ENCODE assay signal across 1 cellular context in genomic region chr19:48295458-48295857, GRCh38.
TF ChIP-seq lines count a peak whose summit lies in the region.

No MANE protein-coding gene starts in this region.

TF ChIP-seq in HepG2, 621 proteins besides CTCF, POLR2A, EP300 and RAD21 (continued from another document):
- TF ChIP-seq PAXIP1 (CRISPR knock-in tag; conservative IDR thresholded peaks at IDR 0.05): peak; percentile 39; the same call in 1 of the 2 replicates
- 0 out of 2 replicates have a peak, but pooled peaks have one; percentile 15 for TF ChIP-seq HOXA3 (CRISPR knock-in tag; IDR thresholded peaks at IDR 0.05)
- 0 out of 2 replicates have a peak, but pooled peaks have one; percentile 29 for TF ChIP-seq ZMYM3 (CRISPR knock-in tag; IDR thresholded peaks at IDR 0.05)
- TF ChIP-seq SALL1 (CRISPR knock-in tag; IDR thresholded peaks at IDR 0.05): peak; percentile 33; the same call in 1 of the 2 replicates
- TF ChIP-seq CREM (IDR thresholded peaks at IDR 0.05): peak; percentile 16; the same call in 1 of the 2 replicates
- no peak for TF ChIP-seq CREM (CRISPR knock-in tag; IDR thresholded peaks at IDR 0.05)
- peak; percentile 60 for TF ChIP-seq ARID5B (CRISPR knock-in tag; IDR thresholded peaks at IDR 0.05)
- TF ChIP-seq ZNF574 (CRISPR knock-in tag; IDR thresholded peaks at IDR 0.05): peak; percentile 13; the same call in 1 of the 2 replicates
- TF ChIP-seq HDAC2 (CRISPR knock-in tag; IDR thresholded peaks at IDR 0.05): peak; percentile 46; the same call in 1 of the 2 replicates
- TF ChIP-seq NR0B2 (CRISPR knock-in tag; IDR thresholded peaks at IDR 0.05): no peak
- 0 out of 4 replicates have a peak, but pooled peaks of 1 of the 2 experiments have one; percentile 14 for TF ChIP-seq MAFK (conservative IDR thresholded peaks at IDR 0.05 in 1 of 2, IDR thresholded peaks at IDR 0.05 in 1 of 2; ENCODE audit: low read length in 2 of 2)
- TF ChIP-seq RCOR2 (CRISPR knock-in tag; IDR thresholded peaks at IDR 0.05): no peak
- no peak for TF ChIP-seq ZBTB7B (CRISPR knock-in tag; IDR thresholded peaks at IDR 0.05)
- no peak for TF ChIP-seq ZNF235 (CRISPR knock-in tag; IDR thresholded peaks at IDR 0.05; ENCODE audit: borderline replicate concordance)
- peak; percentile 94 for TF ChIP-seq TCF7 (IDR thresholded peaks at IDR 0.05; ENCODE audit: low read depth)
- TF ChIP-seq SRSF1 (optimal IDR thresholded peaks at IDR 0.05; ENCODE audit: low read depth, low read length): no peak
- TF ChIP-seq SAP130 (CRISPR knock-in tag; IDR thresholded peaks at IDR 0.05; ENCODE audit: low read depth): peak; percentile 44
- TF ChIP-seq BCL6 (CRISPR knock-in tag; IDR thresholded peaks at IDR 0.05): peak; percentile 85
- TF ChIP-seq RXRA (CRISPR knock-in tag; IDR thresholded peaks at IDR 0.05): peak; percentile 93
- TF ChIP-seq RARA (CRISPR knock-in tag; IDR thresholded peaks at IDR 0.05): peak; percentile 87
- TF ChIP-seq PITX1 (CRISPR knock-in tag; IDR thresholded peaks at IDR 0.05): peak; percentile 31; the same call in 1 of the 2 replicates
- peak; percentile 70 for TF ChIP-seq TCF7L2 (IDR thresholded peaks at IDR 0.05; ENCODE audit: low read depth, low read length)
- peak; percentile 27; the same call in 1 of the 2 replicates for TF ChIP-seq KDM2A (CRISPR knock-in tag; IDR thresholded peaks at IDR 0.05; ENCODE audit: borderline replicate concordance, low read depth)
- peak; percentile 16; the same call in 1 of the 2 replicates for TF ChIP-seq TBX3 (IDR thresholded peaks at IDR 0.05; ENCODE audit: borderline replicate concordance)
- no peak for TF ChIP-seq SOX6 (IDR thresholded peaks at IDR 0.05)
- 0 out of 2 replicates have a peak, but pooled peaks have one; percentile 18 for TF ChIP-seq SOX6 (CRISPR knock-in tag; IDR thresholded peaks at IDR 0.05)
- TF ChIP-seq HMG20B (CRISPR knock-in tag; conservative IDR thresholded peaks at IDR 0.05): 0 out of 2 replicates have a peak, but pooled peaks have one; percentile 35
- TF ChIP-seq MEIS1 (CRISPR knock-in tag; IDR thresholded peaks at IDR 0.05; ENCODE audit: borderline replicate concordance): peak; percentile 22; the same call in 1 of the 2 replicates
- TF ChIP-seq PHF21A (CRISPR knock-in tag; IDR thresholded peaks at IDR 0.05): peak; percentile 52; the same call in 1 of the 2 replicates
- TF ChIP-seq ZNF331 (CRISPR knock-in tag; IDR thresholded peaks at IDR 0.05): peak; percentile 15; the same call in 1 of the 2 replicates
- no peak for TF ChIP-seq ZNF790 (CRISPR knock-in tag; IDR thresholded peaks at IDR 0.05; ENCODE audit: borderline replicate concordance)
- peak; percentile 68 for TF ChIP-seq RXRB (CRISPR knock-in tag; IDR thresholded peaks at IDR 0.05; ENCODE audit: borderline replicate concordance)
- peak; percentile 38 for TF ChIP-seq HNF4A (CRISPR knock-in tag; IDR thresholded peaks at IDR 0.05)
- TF ChIP-seq ELF3 (CRISPR knock-in tag; IDR thresholded peaks at IDR 0.05): 0 out of 2 replicates have a peak, but pooled peaks have one; percentile 19
- no peak for TF ChIP-seq ZNF605 (CRISPR knock-in tag; IDR thresholded peaks at IDR 0.05)
- peak; percentile 23; the same call in 1 of the 2 replicates for TF ChIP-seq FOXP4 (CRISPR knock-in tag; IDR thresholded peaks at IDR 0.05)
- TF ChIP-seq ZNF558 (CRISPR knock-in tag; IDR thresholded peaks at IDR 0.05; ENCODE audit: borderline replicate concordance): no peak
- peak; percentile 74 to 80 for TF ChIP-seq NR2F1 (CRISPR knock-in tag; IDR thresholded peaks at IDR 0.05)
- peak; percentile 40; the same call in 1 of the 2 replicates for TF ChIP-seq SOX5 (CRISPR knock-in tag; IDR thresholded peaks at IDR 0.05; ENCODE audit: borderline replicate concordance)
- peak; percentile 84 for TF ChIP-seq NR2F6 (IDR thresholded peaks at IDR 0.05)
- TF ChIP-seq NR2F6 (CRISPR knock-in tag; IDR thresholded peaks at IDR 0.05): peak; percentile 90
- TF ChIP-seq THAP11 (CRISPR knock-in tag; IDR thresholded peaks at IDR 0.05): 0 out of 2 replicates have a peak, but pooled peaks have one; percentile 16
- no peak for TF ChIP-seq SOX13 (IDR thresholded peaks at IDR 0.05)
- TF ChIP-seq SOX13 (CRISPR knock-in tag; conservative IDR thresholded peaks at IDR 0.05 in 1 of 2, IDR thresholded peaks at IDR 0.05 in 1 of 2): peak in 1 of 2 experiments; percentile 38; a peak in 1 of 4 replicates
- peak; percentile 87 for TF ChIP-seq ZBTB34 (CRISPR knock-in tag; IDR thresholded peaks at IDR 0.05)
- no peak for TF ChIP-seq PLRG1 (conservative IDR thresholded peaks at IDR 0.05)
- peak; percentile 76; the same call in 1 of the 2 replicates for TF ChIP-seq THRA (CRISPR knock-in tag; IDR thresholded peaks at IDR 0.05; ENCODE audit: borderline replicate concordance)
- no peak for TF ChIP-seq ATF2 (CRISPR knock-in tag; IDR thresholded peaks at IDR 0.05)
- TF ChIP-seq NR2F2 (IDR thresholded peaks at IDR 0.05; ENCODE audit: borderline replicate concordance, low read depth): peak; percentile 72; the same call in 1 of the 2 replicates
- 0 out of 2 replicates have a peak, but pooled peaks have one; percentile 21 for TF ChIP-seq ISL2 (CRISPR knock-in tag; IDR thresholded peaks at IDR 0.05)
- no peak for TF ChIP-seq ZNF44 (CRISPR knock-in tag; IDR thresholded peaks at IDR 0.05)
- TF ChIP-seq FOXM1 (CRISPR knock-in tag; IDR thresholded peaks at IDR 0.05): no peak
- TF ChIP-seq ETV5 (CRISPR knock-in tag; IDR thresholded peaks at IDR 0.05; ENCODE audit: borderline replicate concordance): peak; percentile 32; the same call in 1 of the 2 replicates
